ENCODE assay signal across 1 cellular context in the genomic region with DNA sequence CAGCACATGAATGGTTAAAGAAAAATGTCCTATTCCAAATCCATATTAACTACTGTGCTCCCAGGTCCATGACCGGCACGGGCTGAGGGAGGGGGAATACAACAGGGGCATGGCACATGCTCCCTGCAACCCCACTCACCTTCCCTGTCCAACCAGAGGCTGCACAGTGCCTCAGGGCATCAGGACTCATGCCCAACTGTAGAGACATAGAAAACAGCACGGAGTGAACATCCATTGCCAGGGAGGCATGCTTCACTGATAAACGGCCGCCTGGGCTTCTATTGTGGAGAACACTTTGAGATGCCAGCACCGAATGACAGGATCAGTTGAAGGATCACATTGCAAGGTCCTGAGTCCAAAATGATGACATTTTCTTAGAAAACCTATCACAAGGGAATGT.
TF ChIP-seq lines count a peak whose summit lies in the region.

No MANE protein-coding gene starts in this region.

TF ChIP-seq in H1, 55 proteins besides CTCF, POLR2A, EP300 and RAD21:
- TF ChIP-seq CHD1 (IDR thresholded peaks at IDR 0.05; ENCODE audit: low read depth, low read length) (no peak), HDAC6 (IDR thresholded peaks at IDR 0.05; ENCODE audit: low read depth, low read length) (no peak), JUN (IDR thresholded peaks at IDR 0.05; ENCODE audit: low read depth, low read length) (no peak), SRF (IDR thresholded peaks at IDR 0.05; ENCODE audit: low read depth, low read length) (no peak)
